Comparison of ENCODE assay signal across 8 cellular contexts in genomic region chr10:23437987-23438546, GRCh38. TPM values are rescaled to one million over a fixed set of nuclear protein-coding genes. Genes with fewer than 3 reads are reported as not detected.
DNase-seq lines count a peak whose midpoint lies in the region; ATAC-seq, FAIRE-seq and TF ChIP-seq lines count a peak whose summit lies in the region.

No MANE protein-coding gene starts in this region.

- no peak for FAIRE-seq in GM12878 (lab: Jason Lieb, UNC)

- H3K4me1 ChIP-seq in GM12878 (ENCODE audit: control insufficient read depth, insufficient read depth, low read length) (peaks cover 4% of the 10 kb centered on the region), right lobe of liver (peaks cover 0 to 27% (median 11%) of the 10 kb centered on the region in 4 donors), tibial artery (peaks cover 0 to 27% (median 18%) of the 10 kb centered on the region in 4 donors)

- no peak for TF ChIP-seq EP300 in GM12878 (IDR thresholded peaks at IDR 0.05; ENCODE audit: borderline replicate concordance in 1 of 2, control insufficient read depth in 1 of 2, low read depth in 2 of 2, low read length in 2 of 2)

- TF ChIP-seq POLR2A in GM12878 (IDR thresholded peaks at IDR 0.05; ENCODE audit: low read depth, low read length) (no peak), right lobe of liver (IDR thresholded peaks at IDR 0.05) (no peak), erythroblast (IDR thresholded peaks at IDR 0.05; ENCODE audit: low read length) (no peak)

- H3K27me3 Mint-ChIP-seq in activated CD8-positive, alpha-beta memory T cell treated with anti-CD3 and anti-CD28 coated beads, Interleukin-2, amount 10 ng/mL, durations not matched to agents 7 days and 5 days: peaks cover 3% of the 10 kb centered on the region

- ATAC-seq in activated CD8-positive, alpha-beta memory T cell treated with anti-CD3 and anti-CD28 coated beads, Interleukin-2, amount 10 ng/mL, durations not matched to agents 7 days and 5 days: no peak
- ATAC-seq in GM12878: no peak
- no peak for ATAC-seq in right lobe of liver

- POLR2A ChIA-PET in GM12878 (lab: Charles Lee): no interaction called here

- no peaks in the 10 kb centered on the region for H3K36me3 ChIP-seq in GM12878 (ENCODE audit: control insufficient read depth in 2 of 2, insufficient read depth in 2 of 2, low read length in 1 of 2)
- no peaks in the 10 kb centered on the region for H3K36me3 ChIP-seq in right lobe of liver
- peaks cover 0 to 2% (median 0%) of the 10 kb centered on the region in 3 donors for H3K36me3 ChIP-seq in tibial artery

- H3K36me3 Mint-ChIP-seq in activated CD8-positive, alpha-beta memory T cell treated with anti-CD3 and anti-CD28 coated beads, Interleukin-2, amount 10 ng/mL, durations not matched to agents 7 days and 5 days: peaks cover 8% of the 10 kb centered on the region

- H3K4me1 Mint-ChIP-seq in activated CD8-positive, alpha-beta memory T cell treated with anti-CD3 and anti-CD28 coated beads, Interleukin-2, amount 10 ng/mL, durations not matched to agents 7 days and 5 days: peaks cover 31% of the 10 kb centered on the region

- SMC1A ChIA-PET in GM12878 (lab: Charles Lee; ENCODE audit: uncharacterized antibody, unreplicated experiment): interaction anchor here (0.6 kb wide), 1 partner anchor 1696 kb away, joined by 3 read pairs; no protein-coding TSS in a partner anchor

- H4K20me1 ChIP-seq in GM12878 (ENCODE audit: control insufficient read depth, insufficient read depth): no peaks in the 10 kb centered on the region

- peaks cover 3 to 5% of the 10 kb centered on the region in 2 experiments; a peak in 2 of 4 replicates for H3K27me3 ChIP-seq in GM12878 (replicated peaks in 1 of 2; ENCODE audit: control insufficient read depth in 2 of 2, insufficient read depth in 2 of 2, low read length in 1 of 2)
- H3K27me3 ChIP-seq in right lobe of liver: no peaks in the 10 kb centered on the region
- H3K27me3 ChIP-seq in tibial artery: no peaks in the 10 kb centered on the region

- peak overlapping the region; percentile 86 for H3K27ac Mint-ChIP-seq in activated CD8-positive, alpha-beta memory T cell treated with anti-CD3 and anti-CD28 coated beads, Interleukin-2, amount 10 ng/mL, durations not matched to agents 7 days and 5 days

- TF ChIP-seq CTCF in GM12878 (IDR thresholded peaks at IDR 0.05 in 2 of 3, conservative IDR thresholded peaks at IDR 0.05 in 1 of 3; ENCODE audit: control insufficient read depth in 2 of 3, extremely low read depth in 1 of 3, insufficient read depth in 1 of 3, low read depth in 3 of 3, low read length in 3 of 3) (no peak), right lobe of liver (IDR thresholded peaks at IDR 0.05) (no peak), tibial artery (IDR thresholded peaks at IDR 0.05) (no peak)

- H3K27ac ChIP-seq in GM12878 (ENCODE audit: control insufficient read depth, insufficient read depth): no peak overlapping the region
- H3K27ac ChIP-seq in right lobe of liver: peak overlapping the region in 2 of 3 donors; percentile 24 to 46
- peak overlapping the region; percentile 71 to 97 for H3K27ac ChIP-seq in tibial artery

- BruUV-seq in GM12878 (replicated peaks; lab: Mats Ljungman, UMichigan): no TSS peak

- H3K9me3 Mint-ChIP-seq in activated CD8-positive, alpha-beta memory T cell treated with anti-CD3 and anti-CD28 coated beads, Interleukin-2, amount 10 ng/mL, durations not matched to agents 7 days and 5 days (ENCODE audit: low read depth): no peaks in the 10 kb centered on the region

- CTCF ChIA-PET in activated CD8-positive, alpha-beta memory T cell treated with anti-CD3 and anti-CD28 coated beads, Interleukin-2, amount 10 ng/mL, durations not matched to agents 7 days and 5 days (lab: Charles Lee): interaction anchor here (0.7 to 1.6 kb wide), 2 partner anchors 75 to 123 kb away, joined by 3 to 4 read pairs; no protein-coding TSS in a partner anchor
- CTCF ChIA-PET in GM12878 (lab: Yijun Ruan, JAX): interaction anchor here (0.8 kb wide), 1 partner anchor 15 kb away, joined by 3 read pairs; no protein-coding TSS in a partner anchor

- RAD21 ChIA-PET in GM12878 (lab: Charles Lee; ENCODE audit: unreplicated experiment): no interaction called here

- TF ChIP-seq RAD21 in GM12878 (IDR thresholded peaks at IDR 0.05; ENCODE audit: insufficient read depth, low read depth, low read length): no peak

- H3K9me3 ChIP-seq in GM12878 (replicated peaks; ENCODE audit: control insufficient read depth, insufficient read depth, low read length) (no peaks in the 10 kb centered on the region), right lobe of liver (no peaks in the 10 kb centered on the region), tibial artery (no peaks in the 10 kb centered on the region)

- intact Hi-C loops in GM12878 (cut with micrococcal nuclease; ENCODE audit: unreplicated experiment) (loop anchor here (1.0 kb wide), 1 partner anchor 70 kb away; no protein-coding TSS in a partner anchor), right lobe of liver (cut with DNase I) (no loop called here), tibial artery (cut with DNase I; ENCODE audit: low total_unique reads) (loop anchor here (5.0 kb wide), 2 partner anchors 341 to 726 kb away; partner anchors contain the start of genes MSRB2 and PIP4K2A)

- 95% methylated on average over 18 of the region's 20 CpGs for WGBS in GM12878 (ENCODE audit: insufficient coverage, insufficient replicate concordance, low lambda C conversion rate, missing lambda C conversion rate)
- 92% methylated on average over 9 of the region's 20 CpGs for WGBS in right lobe of liver (ENCODE audit: insufficient coverage, low coverage, low lambda C conversion rate, missing lambda C conversion rate)

- peak overlapping the region; percentile 83 for H3K4me2 ChIP-seq in GM12878 (ENCODE audit: control insufficient read depth, insufficient read depth)

- peak overlapping the region; percentile 73 for H3K4me3 ChIP-seq in GM12878
- H3K4me3 ChIP-seq in right lobe of liver: peak overlapping the region; percentile 20 to 52 (median 37)
- peak overlapping the region; percentile 96 for H3K4me3 ChIP-seq in tibial artery

- peak overlapping the region; percentile 97 for H2AFZ ChIP-seq in GM12878 (ENCODE audit: control insufficient read depth, low read depth, low read length)

- peaks cover 3% of the 10 kb centered on the region for H3K79me2 ChIP-seq in GM12878 (ENCODE audit: control insufficient read depth, insufficient read depth, low read length)

- no peak overlapping the region; the same call in 1 of the 2 replicates for H3K9ac ChIP-seq in GM12878 (ENCODE audit: control insufficient read depth, insufficient read depth, low read length)

- in situ Hi-C loops in GM12878 (cut with MboI): no loop called here
- in situ Hi-C loops in KBM-7 (cut with MboI; ENCODE audit: low pct_unique_long_range_greater_than_20kb, low sequenced_read_pairs): no loop called here

- no peak for DNase-seq in activated CD8-positive, alpha-beta memory T cell treated with anti-CD3 and anti-CD28 coated beads, Interleukin-2, amount 10 ng/mL, durations not matched to agents 7 days and 5 days
- DNase-seq in activated CD8-positive, alpha-beta memory T cell treated with anti-CD3 and anti-CD28 coated beads for 24 hours: no peak
- DNase-seq in GM12878 (ENCODE audit: low read depth, low spot score) (no peak), right lobe of liver (peak in 1 of 3 donors; percentile 22), tibial artery (no peak), SHP77 treated with DMSO at 0.1 percent for 48 hours (lab: John Stamatoyannopoulos, UW) (no peak), KBM-7 (no peak), erythroblast (lab: John Stamatoyannopoulos, UW) (no peak)

- H3K4me3 Mint-ChIP-seq in activated CD8-positive, alpha-beta memory T cell treated with anti-CD3 and anti-CD28 coated beads, Interleukin-2, amount 10 ng/mL, durations not matched to agents 7 days and 5 days: peak overlapping the region; percentile 79

TF ChIP-seq in GM12878, 131 proteins besides CTCF, POLR2A, EP300 and RAD21:
- TF ChIP-seq, protein P1, sequence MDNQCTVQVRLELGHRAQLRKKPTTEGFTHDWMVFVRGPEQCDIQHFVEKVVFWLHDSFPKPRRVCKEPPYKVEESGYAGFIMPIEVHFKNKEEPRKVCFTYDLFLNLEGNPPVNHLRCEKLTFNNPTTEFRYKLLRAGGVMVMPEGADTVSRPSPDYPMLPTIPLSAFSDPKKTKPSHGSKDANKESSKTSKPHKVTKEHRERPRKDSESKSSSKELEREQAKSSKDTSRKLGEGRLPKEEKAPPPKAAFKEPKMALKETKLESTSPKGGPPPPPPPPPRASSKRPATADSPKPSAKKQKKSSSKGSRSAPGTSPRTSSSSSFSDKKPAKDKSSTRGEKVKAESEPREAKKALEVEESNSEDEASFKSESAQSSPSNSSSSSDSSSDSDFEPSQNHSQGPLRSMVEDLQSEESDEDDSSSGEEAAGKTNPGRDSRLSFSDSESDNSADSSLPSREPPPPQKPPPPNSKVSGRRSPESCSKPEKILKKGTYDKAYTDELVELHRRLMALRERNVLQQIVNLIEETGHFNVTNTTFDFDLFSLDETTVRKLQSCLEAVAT (IDR thresholded peaks at IDR 0.05): 0 out of 2 replicates have a peak, but pooled peaks have one; percentile 21
- TF ChIP-seq NR2C1 (IDR thresholded peaks at IDR 0.05): no peak
- no peak for TF ChIP-seq BRCA1 (IDR thresholded peaks at IDR 0.05; ENCODE audit: low read depth, low read length)

RNA-seq across cellular contexts. Expression of gene OTUD1, which starts 0.8 kb away (rescaled TPM):
- total RNA-seq in activated CD8-positive, alpha-beta memory T cell treated with anti-CD3 and anti-CD28 coated beads, Interleukin-2, amount 10 ng/mL, durations not matched to agents 7 days and 5 days: 10 to 100 TPM; 11.2 to 16.1 TPM
- total RNA-seq in GM12878 (2013; cell fraction: nucleolus; rRNA removed): 0.17 TPM in 1 of 2 replicates, not detected in the other
- total RNA-seq in GM12878 (2014; rRNA removed) (0.76 and 0.90 TPM in 2 replicates), GM12878 (2014; rRNA removed; fragmentation: Illumina TruSeq; extraction: Trizol) (0.63 and 0.88 TPM in 2 replicates), GM12878 (2021) (1.6 and 1.8 TPM in 2 replicates), right lobe of liver (1 to 10 TPM; 3.2 to 6.4 (median 4.5) TPM)
- 1.3 TPM for polyA plus RNA-seq in GM12878 (2011; ENCODE audit: low read depth)
- polyA plus RNA-seq in GM12878 (2011; rRNA removed) (0.09 and 0.18 TPM in 2 replicates), GM12878 (2014; fragmentation: Illumina TruSeq; extraction: Trizol) (0.53 and 0.89 TPM in 2 replicates), GM12878 (2014; fragmentation: Nextera tagmentation; extraction: Ambion mirVana) (under 1 TPM; 0.42 to 0.64 TPM), GM12878 (2014; rRNA removed) (0.65 and 0.69 TPM in 2 replicates), GM12878 (2016; fragmentation: Nextera tagmentation; extraction: Ambion mirVana) (under 1 TPM in 1 of 2 experiments, not detected in 1; 0.39 TPM)
- 0.04 and 0.08 TPM in 2 replicates for polyA plus RNA-seq in GM12878 (2011; cell fraction: cytosol; rRNA removed)
- polyA plus RNA-seq in GM12878 (2011; cell fraction: nucleus; rRNA removed): 0.06 and 0.15 TPM in 2 replicates
- 3.1 and 4.6 TPM in 2 replicates for polyA plus RNA-seq in GM12878 (2012)
- polyA minus RNA-seq in GM12878 (2011; rRNA and poly(A)+ RNA removed): 0.07 and 0.21 TPM in 2 replicates
- polyA minus RNA-seq in GM12878 (2011; cell fraction: cytosol; rRNA and poly(A)+ RNA removed): not detected in 2 replicates
- 0.12 and 0.19 TPM in 2 replicates for polyA minus RNA-seq in GM12878 (2011; cell fraction: nucleus; rRNA and poly(A)+ RNA removed)

Comparison
In these comparisons a context has a peak if more than half of its experiments do, and no peak if none do; other contexts are left out.
1. H3K4me3 ChIP-seq: peak in every context shown above with its lines; median percentile 96 in tibial artery; 73 in GM12878; 37 in right lobe of liver.
2. intact Hi-C loops: an anchor here in GM12878 (1.0 kb wide) and tibial artery (5.0 kb wide); none called in right lobe of liver.